In genomic region chr3:42936157-42936981, GRCh38 we compare ENCODE assay signal across 1 cellular context.
TF ChIP-seq lines count a peak whose summit lies in the region.

No MANE protein-coding gene starts in this region.

TF ChIP-seq in K562, 482 proteins besides CTCF, POLR2A, EP300 and RAD21 (continued from another document):
- TF ChIP-seq GABPB1 (CRISPR knock-in tag; IDR thresholded peaks at IDR 0.05) = peak; percentile 77; the same call in 1 of the 2 replicates
- TF ChIP-seq ZNF586 (CRISPR knock-in tag; conservative IDR thresholded peaks at IDR 0.05) = no peak
- TF ChIP-seq NR2C1 (IDR thresholded peaks at IDR 0.05) = peak; percentile 89
- peak; percentile 89 for TF ChIP-seq NR2C1 (tag; IDR thresholded peaks at IDR 0.05)
- TF ChIP-seq L3MBTL2 (IDR thresholded peaks at IDR 0.05) = peak; percentile 55
- TF ChIP-seq CREM (IDR thresholded peaks at IDR 0.05; ENCODE audit: low read depth) = peak; percentile 46
- TF ChIP-seq ZFP36 (IDR thresholded peaks at IDR 0.05; ENCODE audit: low read depth, low read length, partially characterized antibody) = no peak
- TF ChIP-seq ATF1 (CRISPR knock-in tag; IDR thresholded peaks at IDR 0.05) = no peak
- peak; percentile 75 for TF ChIP-seq ATF1 (tag; IDR thresholded peaks at IDR 0.05)
- peak; percentile 56; the same call in 1 of the 2 replicates for TF ChIP-seq MGA (IDR thresholded peaks at IDR 0.05)
- TF ChIP-seq MYC (IDR thresholded peaks at IDR 0.05; ENCODE audit: low read depth, low read length) = no peak
- TF ChIP-seq MYC (CRISPR knock-in tag; IDR thresholded peaks at IDR 0.05; ENCODE audit: borderline replicate concordance, low read depth) = no peak
- 0 out of 2 replicates have a peak, but pooled peaks have one; percentile 20 for TF ChIP-seq CBX1 (IDR thresholded peaks at IDR 0.05; ENCODE audit: low read depth)
- TF ChIP-seq POLR2G (IDR thresholded peaks at IDR 0.05; ENCODE audit: low read depth, low read length) = peak; percentile 44; the same call in 1 of the 2 replicates
- TF ChIP-seq, protein P1, sequence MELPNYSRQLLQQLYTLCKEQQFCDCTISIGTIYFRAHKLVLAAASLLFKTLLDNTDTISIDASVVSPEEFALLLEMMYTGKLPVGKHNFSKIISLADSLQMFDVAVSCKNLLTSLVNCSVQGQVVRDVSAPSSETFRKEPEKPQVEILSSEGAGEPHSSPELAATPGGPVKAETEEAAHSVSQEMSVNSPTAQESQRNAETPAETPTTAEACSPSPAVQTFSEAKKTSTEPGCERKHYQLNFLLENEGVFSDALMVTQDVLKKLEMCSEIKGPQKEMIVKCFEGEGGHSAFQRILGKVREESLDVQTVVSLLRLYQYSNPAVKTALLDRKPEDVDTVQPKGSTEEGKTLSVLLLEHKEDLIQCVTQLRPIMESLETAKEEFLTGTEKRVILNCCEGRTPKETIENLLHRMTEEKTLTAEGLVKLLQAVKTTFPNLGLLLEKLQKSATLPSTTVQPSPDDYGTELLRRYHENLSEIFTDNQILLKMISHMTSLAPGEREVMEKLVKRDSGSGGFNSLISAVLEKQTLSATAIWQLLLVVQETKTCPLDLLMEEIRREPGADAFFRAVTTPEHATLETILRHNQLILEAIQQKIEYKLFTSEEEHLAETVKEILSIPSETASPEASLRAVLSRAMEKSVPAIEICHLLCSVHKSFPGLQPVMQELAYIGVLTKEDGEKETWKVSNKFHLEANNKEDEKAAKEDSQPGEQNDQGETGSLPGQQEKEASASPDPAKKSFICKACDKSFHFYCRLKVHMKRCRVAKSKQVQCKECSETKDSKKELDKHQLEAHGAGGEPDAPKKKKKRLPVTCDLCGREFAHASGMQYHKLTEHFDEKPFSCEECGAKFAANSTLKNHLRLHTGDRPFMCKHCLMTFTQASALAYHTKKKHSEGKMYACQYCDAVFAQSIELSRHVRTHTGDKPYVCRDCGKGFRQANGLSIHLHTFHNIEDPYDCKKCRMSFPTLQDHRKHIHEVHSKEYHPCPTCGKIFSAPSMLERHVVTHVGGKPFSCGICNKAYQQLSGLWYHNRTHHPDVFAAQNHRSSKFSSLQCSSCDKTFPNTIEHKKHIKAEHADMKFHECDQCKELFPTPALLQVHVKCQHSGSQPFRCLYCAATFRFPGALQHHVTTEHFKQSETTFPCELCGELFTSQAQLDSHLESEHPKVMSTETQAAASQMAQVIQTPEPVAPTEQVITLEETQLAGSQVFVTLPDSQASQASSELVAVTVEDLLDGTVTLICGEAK (IDR thresholded peaks at IDR 0.05) = peak; percentile 71
- TF ChIP-seq, protein P1 (CRISPR knock-in tag; IDR thresholded peaks at IDR 0.05) = no peak
- peak; percentile 54; the same call in 1 of the 2 replicates for TF ChIP-seq NR2C2 (CRISPR knock-in tag; IDR thresholded peaks at IDR 0.05)
- TF ChIP-seq NR2C2 (tag; IDR thresholded peaks at IDR 0.05) = peak; percentile 85
